ENCODE assay signal across 1 cellular context in the genomic region with DNA sequence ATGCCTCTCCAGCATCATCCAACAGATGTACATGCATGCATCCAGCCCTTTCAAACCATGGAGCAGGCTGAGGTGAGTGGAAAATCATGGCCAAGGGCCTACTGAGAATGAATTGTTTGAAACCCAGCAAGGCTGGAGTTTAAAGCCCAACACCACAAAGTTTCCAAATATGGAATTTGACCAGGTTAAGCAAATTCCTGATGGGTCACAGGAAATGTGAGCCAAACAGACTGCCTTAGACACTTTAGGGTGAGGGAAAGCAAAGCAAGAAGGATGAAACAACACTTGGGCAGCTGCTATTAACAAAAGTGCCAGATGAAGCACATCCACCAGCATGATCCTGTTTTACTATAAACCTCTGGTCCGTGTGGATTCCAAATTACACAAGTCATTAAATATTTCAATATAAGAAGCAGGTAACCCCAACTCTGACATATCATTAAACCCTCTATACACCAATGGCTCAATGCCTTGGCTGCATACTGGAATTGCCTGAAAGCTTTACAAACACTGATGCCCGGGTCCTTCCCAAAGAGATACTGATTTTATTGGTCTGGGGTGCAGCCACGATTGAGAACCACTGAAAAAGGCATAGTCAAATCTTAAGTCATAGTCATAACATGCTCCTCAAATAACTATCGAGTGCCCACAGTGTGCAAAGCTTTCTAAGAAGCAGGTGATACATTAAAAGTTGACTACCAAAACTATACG.
TF ChIP-seq lines count a peak whose summit lies in the region.

No MANE protein-coding gene starts in this region.

TF ChIP-seq in WTC11, 78 proteins besides CTCF, POLR2A, EP300 and RAD21 (continued from another document):
- no peak for TF ChIP-seq MAX (CRISPR knock-in tag; IDR thresholded peaks at IDR 0.05)
- no peak for TF ChIP-seq ATF1 (CRISPR knock-in tag; IDR thresholded peaks at IDR 0.05)
- TF ChIP-seq, protein P1, sequence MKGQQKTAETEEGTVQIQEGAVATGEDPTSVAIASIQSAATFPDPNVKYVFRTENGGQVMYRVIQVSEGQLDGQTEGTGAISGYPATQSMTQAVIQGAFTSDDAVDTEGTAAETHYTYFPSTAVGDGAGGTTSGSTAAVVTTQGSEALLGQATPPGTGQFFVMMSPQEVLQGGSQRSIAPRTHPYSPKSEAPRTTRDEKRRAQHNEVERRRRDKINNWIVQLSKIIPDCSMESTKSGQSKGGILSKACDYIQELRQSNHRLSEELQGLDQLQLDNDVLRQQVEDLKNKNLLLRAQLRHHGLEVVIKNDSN (CRISPR knock-in tag; IDR thresholded peaks at IDR 0.05): no peak
- TF ChIP-seq RELA (CRISPR knock-in tag; IDR thresholded peaks at IDR 0.05; ENCODE audit: borderline replicate concordance): no peak
- TF ChIP-seq ESRRA (CRISPR knock-in tag; IDR thresholded peaks at IDR 0.05; ENCODE audit: borderline replicate concordance): no peak
- no peak for TF ChIP-seq FOXK1 (CRISPR knock-in tag; IDR thresholded peaks at IDR 0.05)
- no peak for TF ChIP-seq ZNF416 (CRISPR knock-in tag; IDR thresholded peaks at IDR 0.05)
- TF ChIP-seq JAZF1 (CRISPR knock-in tag; IDR thresholded peaks at IDR 0.05): no peak
- TF ChIP-seq ZNF281 (CRISPR knock-in tag; IDR thresholded peaks at IDR 0.05): no peak
- no peak for TF ChIP-seq SP1 (CRISPR knock-in tag; conservative IDR thresholded peaks at IDR 0.05)
- TF ChIP-seq PRRX2 (CRISPR knock-in tag; IDR thresholded peaks at IDR 0.05): no peak
- TF ChIP-seq, protein P2, sequence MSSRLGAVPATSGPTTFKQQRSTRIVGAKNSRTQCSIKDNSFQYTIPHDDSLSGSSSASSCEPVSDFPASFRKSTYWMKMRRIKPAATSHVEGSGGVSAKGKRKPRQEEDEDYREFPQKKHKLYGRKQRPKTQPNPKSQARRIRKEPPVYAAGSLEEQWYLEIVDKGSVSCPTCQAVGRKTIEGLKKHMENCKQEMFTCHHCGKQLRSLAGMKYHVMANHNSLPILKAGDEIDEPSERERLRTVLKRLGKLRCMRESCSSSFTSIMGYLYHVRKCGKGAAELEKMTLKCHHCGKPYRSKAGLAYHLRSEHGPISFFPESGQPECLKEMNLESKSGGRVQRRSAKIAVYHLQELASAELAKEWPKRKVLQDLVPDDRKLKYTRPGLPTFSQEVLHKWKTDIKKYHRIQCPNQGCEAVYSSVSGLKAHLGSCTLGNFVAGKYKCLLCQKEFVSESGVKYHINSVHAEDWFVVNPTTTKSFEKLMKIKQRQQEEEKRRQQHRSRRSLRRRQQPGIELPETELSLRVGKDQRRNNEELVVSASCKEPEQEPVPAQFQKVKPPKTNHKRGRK (CRISPR knock-in tag; IDR thresholded peaks at IDR 0.05; ENCODE audit: borderline replicate concordance): no peak
